12 cellular contexts compared by ENCODE assay signal in genomic region chr10:101986277-101986971, GRCh38.
DNase-seq lines count a peak whose midpoint lies in the region; ATAC-seq, FAIRE-seq and TF ChIP-seq lines count a peak whose summit lies in the region.
"Had no signal": no experiment of that assay in that cellular context is flagged by ENCODE, and none has a peak within 500 bp of the region (broad histone marks: within the 10 kb centered on the region; RNA-seq: fewer than 3 reads in every experiment).

No MANE protein-coding gene starts in this region.

- H3K27ac Mint-ChIP-seq in activated naive CD8-positive, alpha-beta T cell treated with anti-CD3 and anti-CD28 coated beads, Interleukin-2, amount 50 U/mL, for 24 hours: peak overlapping the region; percentile 79
- H3K27ac Mint-ChIP-seq in naive B cell: peak overlapping the region; percentile 86 to 97 (median 91)

- TF ChIP-seq POLR2A in GM12892 (IDR thresholded peaks at IDR 0.05; ENCODE audit: low read depth, low read length): no peak

- ATAC-seq in activated naive CD8-positive, alpha-beta T cell treated with anti-CD3 and anti-CD28 coated beads, Interleukin-2, amount 50 U/mL, for 24 hours: no peak
- ATAC-seq in naive B cell (ENCODE audit: low read depth in 2 of 2): peak; percentile 94 to 96
- no peak for ATAC-seq in HG03439 (IDR thresholded peaks at IDR 0.05; ENCODE audit: unreplicated experiment)
- ATAC-seq: esophagus mucosa, PC-3 had no signal

- DNase-seq in GM12892 (ENCODE audit: insufficient read length): no peak
- DNase-seq in M059J (ENCODE audit: low read depth): peak; percentile 12
- DNase-seq in activated naive CD8-positive, alpha-beta T cell treated with anti-CD3 and anti-CD28 coated beads, Interleukin-2, amount 50 U/mL, for 24 hours: no peak
- peak; percentile 48 for DNase-seq in naive B cell
- DNase-seq in ureter (ENCODE audit: low spot score): no peak
- DNase-seq in iPS-NIHi7 (ENCODE audit: extremely low spot score): no peak
- no peak for DNase-seq in occipital lobe (lab: John Stamatoyannopoulos, UW)
- DNase-seq: PC-3; stimulated activated CD8-positive, alpha-beta memory T cell treated with anti-CD3 and anti-CD28 coated beads, Interleukin-4, amount 100 ng/mL, for 48 hours had no signal

- H3K36me3 Mint-ChIP-seq in activated naive CD8-positive, alpha-beta T cell treated with anti-CD3 and anti-CD28 coated beads, Interleukin-2, amount 50 U/mL, for 24 hours (ENCODE audit: low read depth): peaks cover 27% of the 10 kb centered on the region
- H3K36me3 Mint-ChIP-seq in naive B cell: peaks cover 22 to 24% of the 10 kb centered on the region in 2 donors

- H3K27me3 Mint-ChIP-seq in activated naive CD8-positive, alpha-beta T cell treated with anti-CD3 and anti-CD28 coated beads, Interleukin-2, amount 50 U/mL, for 24 hours: no peaks in the 10 kb centered on the region
- H3K27me3 Mint-ChIP-seq in naive B cell: no peaks in the 10 kb centered on the region

- no peak overlapping the region for H3K4me3 Mint-ChIP-seq in activated naive CD8-positive, alpha-beta T cell treated with anti-CD3 and anti-CD28 coated beads, Interleukin-2, amount 50 U/mL, for 24 hours
- H3K4me3 Mint-ChIP-seq in naive B cell: peak overlapping the region; percentile 20 to 89 (median 82)
- H3K4me3 Mint-ChIP-seq: neural crest cell had no signal

- peaks cover 8% of the 10 kb centered on the region for H3K4me1 Mint-ChIP-seq in activated naive CD8-positive, alpha-beta T cell treated with anti-CD3 and anti-CD28 coated beads, Interleukin-2, amount 50 U/mL, for 24 hours
- peaks cover 17 to 68% (median 18%) of the 10 kb centered on the region in 3 donors for H3K4me1 Mint-ChIP-seq in naive B cell
- H3K4me1 Mint-ChIP-seq: neural crest cell had no signal

- H3K9me3 Mint-ChIP-seq in activated naive CD8-positive, alpha-beta T cell treated with anti-CD3 and anti-CD28 coated beads, Interleukin-2, amount 50 U/mL, for 24 hours: no peaks in the 10 kb centered on the region
- no peaks in the 10 kb centered on the region for H3K9me3 Mint-ChIP-seq in naive B cell
- H3K9me3 Mint-ChIP-seq: neural crest cell had no signal

- peak; percentile 30 for FAIRE-seq in GM12892 (lab: Jason Lieb, UNC)

Comparison
In these comparisons a context has a peak if more than half of its experiments do, and no peak if none do; other contexts are left out.
1. DNase-seq: peak in M059J (single experiment) and naive B cell (single experiment); none in GM12892 (single experiment), activated naive CD8-positive, alpha-beta T cell treated with anti-CD3 and anti-CD28 coated beads, Interleukin-2, amount 50 U/mL, for 24 hours (single experiment), ureter (single experiment), iPS-NIHi7 (single experiment) and occipital lobe (single experiment).
2. ATAC-seq: peak in naive B cell (2 of 2); none in activated naive CD8-positive, alpha-beta T cell treated with anti-CD3 and anti-CD28 coated beads, Interleukin-2, amount 50 U/mL, for 24 hours (single experiment) and HG03439 (single experiment).